In the genomic region with DNA sequence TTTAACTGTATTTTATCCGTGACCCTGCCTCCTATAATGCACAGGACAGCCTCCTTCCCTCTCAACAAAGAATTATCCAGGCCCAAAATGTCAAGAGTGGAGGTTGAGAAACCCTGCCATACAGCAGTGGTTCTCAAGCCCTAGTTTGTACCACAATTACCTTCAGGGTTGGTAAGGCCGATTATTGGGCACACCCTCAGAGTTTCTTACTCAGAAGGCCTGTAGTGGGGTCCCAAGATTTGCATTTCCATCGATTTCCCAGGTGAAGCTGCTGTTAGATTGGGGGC, we compare ENCODE assay signal across 8 cellular contexts. TPM values are rescaled to one million over a fixed set of nuclear protein-coding genes. Genes with fewer than 3 reads are reported as not detected.
A peak's percentile ranks its signal among the peaks of the same experiment; 100 is the strongest.
DNase-seq lines count a peak whose midpoint lies in the region; ATAC-seq and TF ChIP-seq lines count a peak whose summit lies in the region.

No MANE protein-coding gene starts in this region.

- peaks cover 11% of the 10 kb centered on the region for H3K27me3 ChIP-seq in BE2C

- peak overlapping the region; percentile 93 for H3K27ac ChIP-seq in KOPT-K1 (ENCODE audit: low read depth, low read length, poor library complexity, severe bottlenecking)
- H3K27ac ChIP-seq in cingulate gyrus (ENCODE audit: low read depth, low read length), result peak overlapping the region; percentile 98

- TF ChIP-seq CTCF in BE2C (IDR thresholded peaks at IDR 0.05; ENCODE audit: low read depth, low read length), result no peak

- H3K9me3 ChIP-seq in BE2C, result no peaks in the 10 kb centered on the region
- H3K9me3 ChIP-seq in KOPT-K1 (ENCODE audit: insufficient read depth, low read length, poor library complexity, severe bottlenecking), result no peaks in the 10 kb centered on the region

- ATAC-seq in natural killer cell treated with Interleukin-12 subunit alpha and Interleukin-12 subunit beta and Interleukin-15 and Interleukin-18, amount 100 ng/mL, for 72 hours, result no peak
- no peak for ATAC-seq in HG02870 (IDR thresholded peaks at IDR 0.05; ENCODE audit: unreplicated experiment)
- ATAC-seq in HG02610 (IDR thresholded peaks at IDR 0.05; ENCODE audit: unreplicated experiment), result no peak

- H3K4me1 Mint-ChIP-seq in natural killer cell treated with Interleukin-12 subunit alpha and Interleukin-12 subunit beta and Interleukin-15 and Interleukin-18, amount 100 ng/mL, for 72 hours (ENCODE audit: low read depth in 2 of 2), result peaks cover 38 to 39% of the 10 kb centered on the region in 2 donors

- no peak for DNase-seq in BE2C
- no peak for DNase-seq in natural killer cell treated with Interleukin-12 subunit alpha and Interleukin-12 subunit beta and Interleukin-15 and Interleukin-18, amount 100 ng/mL, for 72 hours (ENCODE audit: low spot score)
- no peak for DNase-seq in SHP77 treated with DMSO at 0.1 percent for 48 hours (lab: John Stamatoyannopoulos, UW)
- no peak for DNase-seq in KG1 (lab: John Stamatoyannopoulos, UW)

- H3K27ac Mint-ChIP-seq in natural killer cell treated with Interleukin-12 subunit alpha and Interleukin-12 subunit beta and Interleukin-15 and Interleukin-18, amount 100 ng/mL, for 72 hours, result peak overlapping the region; percentile 89 to 97

- H3K4me3 Mint-ChIP-seq in natural killer cell treated with Interleukin-12 subunit alpha and Interleukin-12 subunit beta and Interleukin-15 and Interleukin-18, amount 100 ng/mL, for 72 hours, result peak overlapping the region; percentile 94

- no peaks in the 10 kb centered on the region for H3K4me1 ChIP-seq in BE2C

- H3K36me3 ChIP-seq in BE2C, result no peaks in the 10 kb centered on the region
- H3K36me3 ChIP-seq in KOPT-K1 (ENCODE audit: insufficient read depth, low read length), result no peaks in the 10 kb centered on the region

- peaks cover 5% of the 10 kb centered on the region for H3K36me3 Mint-ChIP-seq in natural killer cell treated with Interleukin-12 subunit alpha and Interleukin-12 subunit beta and Interleukin-15 and Interleukin-18, amount 100 ng/mL, for 72 hours

- H3K27me3 Mint-ChIP-seq in natural killer cell treated with Interleukin-12 subunit alpha and Interleukin-12 subunit beta and Interleukin-15 and Interleukin-18, amount 100 ng/mL, for 72 hours, result peaks cover 3 to 18% of the 10 kb centered on the region in 2 donors

- peak overlapping the region; percentile 56 for H3K4me3 ChIP-seq in BE2C (ENCODE audit: low read depth, low read length)

- H3K9me3 Mint-ChIP-seq in natural killer cell treated with Interleukin-12 subunit alpha and Interleukin-12 subunit beta and Interleukin-15 and Interleukin-18, amount 100 ng/mL, for 72 hours, result no peaks in the 10 kb centered on the region

RNA-seq across cellular contexts. Expression of gene PGBD2, which starts 0.4 kb away (rescaled TPM):
- polyA plus RNA-seq in BE2C (2012; ENCODE audit: insufficient read depth, insufficient read length, low read depth), result 4.1 TPM
- total RNA-seq in natural killer cell treated with Interleukin-12 subunit alpha and Interleukin-12 subunit beta and Interleukin-15 and Interleukin-18, amount 100 ng/mL, for 72 hours, result 1 to 10 TPM; 6.9 to 7.2 TPM

RNA-seq across cellular contexts. Expression of gene ZNF692, which starts 46.7 kb away (rescaled TPM):
- 68.6 TPM for polyA plus RNA-seq in BE2C (2012; ENCODE audit: insufficient read depth, insufficient read length, low read depth)
- total RNA-seq in natural killer cell treated with Interleukin-12 subunit alpha and Interleukin-12 subunit beta and Interleukin-15 and Interleukin-18, amount 100 ng/mL, for 72 hours, result 100 to 1,000 TPM in 1 of 2 donors, 10 to 100 TPM in 1; 40.4 to 142 TPM
